2 cellular contexts compared by ENCODE assay signal in genomic region chr22:19691721-19692341, GRCh38.
TF ChIP-seq lines count a peak whose summit lies in the region.

No MANE protein-coding gene starts in this region.

TF ChIP-seq in IMR-90, 13 proteins besides CTCF, POLR2A, EP300 and RAD21:
- no peak for TF ChIP-seq CHD1 (IDR thresholded peaks at IDR 0.05; ENCODE audit: low read depth, low read length)
- no peak for TF ChIP-seq ELK1 (IDR thresholded peaks at IDR 0.05; ENCODE audit: borderline replicate concordance, low read depth, low read length)
- peak; percentile 55; the same call in 1 of the 2 replicates for TF ChIP-seq NFE2L2 (IDR thresholded peaks at IDR 0.05; ENCODE audit: low read depth, low read length)
- TF ChIP-seq MAFK (IDR thresholded peaks at IDR 0.05; ENCODE audit: low read depth, low read length), result peak; percentile 19; the same call in 1 of the 2 replicates
- no peak for TF ChIP-seq RCOR1 (IDR thresholded peaks at IDR 0.05; ENCODE audit: insufficient replicate concordance, low read length)
- peak; percentile 86 for TF ChIP-seq MAZ (IDR thresholded peaks at IDR 0.05; ENCODE audit: borderline replicate concordance, low read depth, low read length)
- no peak for TF ChIP-seq MXI1 (IDR thresholded peaks at IDR 0.05; ENCODE audit: borderline replicate concordance, low read depth, low read length)
- no peak for TF ChIP-seq FOS (IDR thresholded peaks at IDR 0.05; ENCODE audit: low read depth, low read length)

TF ChIP-seq in endothelial cell of umbilical vein, 7 proteins besides CTCF, POLR2A, EP300 and RAD21:
- TF ChIP-seq MYC (IDR thresholded peaks at IDR 0.05; ENCODE audit: low read depth, low read length) (no peak), JUN (IDR thresholded peaks at IDR 0.05; ENCODE audit: borderline replicate concordance, insufficient read depth, insufficient read length, low read depth) (no peak), POLR2AphosphoS5 (IDR thresholded peaks at IDR 0.05; ENCODE audit: insufficient read depth, low read depth, low read length) (no peak), GATA2 (IDR thresholded peaks at IDR 0.05; ENCODE audit: insufficient read depth, insufficient read length, low read depth, low read length) (no peak), MAX (IDR thresholded peaks at IDR 0.05; ENCODE audit: insufficient read depth, insufficient read length) (no peak), FOS (IDR thresholded peaks at IDR 0.05; ENCODE audit: borderline replicate concordance, insufficient read depth, low read length) (no peak), EZH2 (IDR thresholded peaks at IDR 0.05; ENCODE audit: borderline replicate concordance, low read depth, low read length, severe bottlenecking) (no peak)
